Comparison of ENCODE assay signal across 1 cellular context in the genomic region with DNA sequence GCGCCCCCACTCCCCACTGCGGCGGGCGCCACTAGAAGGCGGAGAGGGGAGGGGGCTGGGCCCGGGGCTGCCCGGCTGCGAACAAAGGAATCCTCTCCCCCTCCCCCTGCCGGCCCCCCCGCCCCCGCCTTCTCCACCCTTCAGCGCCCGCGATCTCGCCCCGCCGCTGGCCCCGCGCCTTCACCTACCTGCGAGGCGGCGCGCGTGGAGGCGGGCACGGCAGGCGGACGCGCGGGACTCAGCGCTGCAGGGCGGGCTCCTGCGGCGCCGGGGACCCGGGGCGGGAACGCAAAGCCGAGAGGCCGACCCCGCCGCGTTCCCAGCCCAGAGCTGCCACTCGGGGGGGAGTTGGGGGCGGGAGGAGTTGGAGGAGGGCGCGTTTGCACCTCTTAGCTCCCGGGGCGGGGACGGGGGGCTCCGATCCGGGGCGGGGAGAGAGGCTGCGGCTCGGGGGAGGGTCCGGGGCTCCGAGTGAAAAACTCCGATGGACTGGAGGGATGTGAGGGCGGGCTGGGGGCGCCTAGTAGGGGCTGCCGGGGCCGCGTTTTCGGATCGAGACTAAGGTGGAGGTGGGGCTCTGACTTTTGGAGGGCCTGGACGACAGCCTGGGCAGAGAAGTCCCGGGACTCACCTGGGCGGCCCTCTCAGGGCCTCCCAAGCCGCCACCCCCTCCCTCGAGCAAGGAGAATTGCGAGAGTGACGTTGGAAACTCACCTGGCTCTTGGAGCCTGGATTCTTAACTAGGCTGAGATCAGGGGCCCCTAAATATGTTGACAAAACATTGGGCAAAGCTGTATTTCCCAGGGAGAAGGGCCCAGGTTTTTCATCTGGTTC.
A peak's percentile ranks its signal among the peaks of the same experiment; 100 is the strongest.
TF ChIP-seq lines count a peak whose summit lies in the region.

A gene (minus strand): TSS at position 332 of the 834 bp plus-strand sequence. CDS start 2,112 bp downstream, outside the sequence.

TF ChIP-seq in HEK293, 187 proteins besides CTCF, POLR2A, EP300 and RAD21 (continued from another document):
- TF ChIP-seq, protein P1, sequence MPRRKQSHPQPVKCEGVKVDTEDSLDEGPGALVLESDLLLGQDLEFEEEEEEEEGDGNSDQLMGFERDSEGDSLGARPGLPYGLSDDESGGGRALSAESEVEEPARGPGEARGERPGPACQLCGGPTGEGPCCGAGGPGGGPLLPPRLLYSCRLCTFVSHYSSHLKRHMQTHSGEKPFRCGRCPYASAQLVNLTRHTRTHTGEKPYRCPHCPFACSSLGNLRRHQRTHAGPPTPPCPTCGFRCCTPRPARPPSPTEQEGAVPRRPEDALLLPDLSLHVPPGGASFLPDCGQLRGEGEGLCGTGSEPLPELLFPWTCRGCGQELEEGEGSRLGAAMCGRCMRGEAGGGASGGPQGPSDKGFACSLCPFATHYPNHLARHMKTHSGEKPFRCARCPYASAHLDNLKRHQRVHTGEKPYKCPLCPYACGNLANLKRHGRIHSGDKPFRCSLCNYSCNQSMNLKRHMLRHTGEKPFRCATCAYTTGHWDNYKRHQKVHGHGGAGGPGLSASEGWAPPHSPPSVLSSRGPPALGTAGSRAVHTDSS (tag by site-specific recombination; IDR thresholded peaks at IDR 0.05), result no peak
- TF ChIP-seq, protein P2, sequence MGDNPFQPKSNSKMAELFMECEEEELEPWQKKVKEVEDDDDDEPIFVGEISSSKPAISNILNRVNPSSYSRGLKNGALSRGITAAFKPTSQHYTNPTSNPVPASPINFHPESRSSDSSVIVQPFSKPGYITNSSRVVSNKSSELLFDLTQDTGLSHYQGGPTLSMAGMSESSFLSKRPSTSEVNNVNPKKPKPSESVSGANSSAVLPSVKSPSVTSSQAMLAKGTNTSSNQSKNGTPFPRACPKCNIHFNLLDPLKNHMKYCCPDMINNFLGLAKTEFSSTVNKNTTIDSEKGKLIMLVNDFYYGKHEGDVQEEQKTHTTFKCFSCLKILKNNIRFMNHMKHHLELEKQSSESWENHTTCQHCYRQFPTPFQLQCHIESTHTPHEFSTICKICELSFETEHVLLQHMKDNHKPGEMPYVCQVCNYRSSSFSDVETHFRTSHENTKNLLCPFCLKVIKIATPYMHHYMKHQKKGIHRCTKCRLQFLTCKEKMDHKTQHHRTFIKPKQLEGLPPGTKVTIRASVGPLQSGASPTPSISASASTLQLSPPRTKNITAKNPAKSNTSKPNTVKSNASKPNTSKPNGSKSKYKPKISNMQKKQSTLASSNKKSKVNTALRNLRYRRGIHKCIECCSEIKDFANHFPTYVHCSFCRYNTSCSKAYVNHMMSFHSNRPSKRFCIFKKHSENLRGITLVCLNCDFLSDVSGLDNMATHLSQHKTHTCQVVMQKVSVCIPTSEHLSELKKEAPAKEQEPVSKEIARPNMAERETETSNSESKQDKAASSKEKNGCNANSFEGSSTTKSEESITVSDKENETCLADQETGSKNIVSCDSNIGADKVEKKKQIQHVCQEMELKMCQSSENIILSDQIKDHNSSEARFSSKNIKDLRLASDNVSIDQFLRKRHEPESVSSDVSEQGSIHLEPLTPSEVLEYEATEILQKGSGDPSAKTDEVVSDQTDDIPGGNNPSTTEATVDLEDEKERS (tag by site-specific recombination; IDR thresholded peaks at IDR 0.05), result no peak
- TF ChIP-seq KLF10 (tag by site-specific recombination; IDR thresholded peaks at IDR 0.05), result no peak
- no peak for TF ChIP-seq SP3 (tag by site-specific recombination; IDR thresholded peaks at IDR 0.05)
- TF ChIP-seq ZBTB48 (tag by site-specific recombination; IDR thresholded peaks at IDR 0.05), result no peak
- peak; percentile 60 for TF ChIP-seq SP2 (tag by site-specific recombination; IDR thresholded peaks at IDR 0.05)
- no peak for TF ChIP-seq ZNF654 (tag by site-specific recombination; IDR thresholded peaks at IDR 0.05; ENCODE audit: low read depth)
- TF ChIP-seq, protein P3, sequence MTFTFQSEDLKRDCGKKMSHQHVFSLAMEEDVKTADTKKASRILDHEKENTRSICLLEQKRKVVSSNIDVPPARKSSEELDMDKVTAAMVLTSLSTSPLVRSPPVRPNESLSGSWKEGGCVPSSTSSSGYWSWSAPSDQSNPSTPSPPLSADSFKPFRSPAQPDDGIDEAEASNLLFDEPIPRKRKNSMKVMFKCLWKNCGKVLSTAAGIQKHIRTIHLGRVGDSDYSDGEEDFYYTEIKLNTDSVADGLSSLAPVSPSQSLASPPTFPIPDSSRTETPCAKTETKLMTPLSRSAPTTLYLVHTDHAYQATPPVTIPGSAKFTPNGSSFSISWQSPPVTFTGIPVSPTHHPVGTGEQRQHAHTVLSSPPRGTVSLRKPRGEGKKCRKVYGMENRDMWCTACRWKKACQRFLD (tag by site-specific recombination; IDR thresholded peaks at IDR 0.05), result no peak
- no peak for TF ChIP-seq RBAK (tag by site-specific recombination; IDR thresholded peaks at IDR 0.05)
- TF ChIP-seq ZNF16 (tag by site-specific recombination; IDR thresholded peaks at IDR 0.05; ENCODE audit: low read depth), result no peak
- no peak for TF ChIP-seq ZNF785 (tag by site-specific recombination; IDR thresholded peaks at IDR 0.05)
- no peak for TF ChIP-seq ZNF404 (tag by site-specific recombination; IDR thresholded peaks at IDR 0.05)
- TF ChIP-seq ZNF792 (tag by site-specific recombination; IDR thresholded peaks at IDR 0.05), result no peak
- TF ChIP-seq ZNF335 (tag by site-specific recombination; conservative IDR thresholded peaks at IDR 0.05), result peak; percentile 19; the same call in 1 of the 2 replicates
- TF ChIP-seq GLI2 (tag by site-specific recombination; IDR thresholded peaks at IDR 0.05; ENCODE audit: borderline replicate concordance, low read depth), result no peak
- no peak for TF ChIP-seq ZNF585B (tag by site-specific recombination; IDR thresholded peaks at IDR 0.05)
- no peak for TF ChIP-seq ZNF274 (IDR thresholded peaks at IDR 0.05; ENCODE audit: low read length)
- no peak for TF ChIP-seq ZNF274 (tag by site-specific recombination; IDR thresholded peaks at IDR 0.05; ENCODE audit: borderline replicate concordance)
- TF ChIP-seq ZNF239 (tag by site-specific recombination; IDR thresholded peaks at IDR 0.05), result no peak
- TF ChIP-seq, protein P4, sequence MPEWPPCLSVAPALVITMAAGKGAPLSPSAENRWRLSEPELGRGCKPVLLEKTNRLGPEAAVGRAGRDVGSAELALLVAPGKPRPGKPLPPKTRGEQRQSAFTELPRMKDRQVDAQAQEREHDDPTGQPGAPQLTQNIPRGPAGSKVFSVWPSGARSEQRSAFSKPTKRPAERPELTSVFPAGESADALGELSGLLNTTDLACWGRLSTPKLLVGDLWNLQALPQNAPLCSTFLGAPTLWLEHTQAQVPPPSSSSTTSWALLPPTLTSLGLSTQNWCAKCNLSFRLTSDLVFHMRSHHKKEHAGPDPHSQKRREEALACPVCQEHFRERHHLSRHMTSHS (tag by site-specific recombination; IDR thresholded peaks at IDR 0.05), result no peak
